Comparison of ENCODE assay signal across 20 cellular contexts in genomic region chrX:63418211-63418610, GRCh38.
"Had no signal": no experiment of that assay in that cellular context is flagged by ENCODE, and none has a peak within 500 bp of the region (broad histone marks: within the 10 kb centered on the region; RNA-seq: fewer than 3 reads in every experiment).

No MANE protein-coding gene starts in this region.

- H3K4me2 ChIP-seq: hepatocyte had no signal

- H3K4me1 ChIP-seq: colonic mucosa, esophagus muscularis mucosa, foreskin keratinocyte, gastroesophageal sphincter, heart left ventricle, left lung, lower lobe of right lung had no signal

- ATAC-seq: foreskin keratinocyte, gastroesophageal sphincter, heart left ventricle, left cardiac atrium, left lung, left ventricle myocardium superior, lower lobe of right lung had no signal

- H3K27me3 ChIP-seq: colonic mucosa, esophagus muscularis mucosa, foreskin keratinocyte, gastroesophageal sphincter, heart left ventricle, hepatocyte, left lung had no signal

- DNase-seq: colonic mucosa; dermis blood vessel endothelial cell; dorsolateral prefrontal cortex; effector CD4-positive, alpha-beta T cell; effector memory CD4-positive, alpha-beta T cell; foreskin keratinocyte; heart left ventricle; hypothalamus; immature natural killer cell; islet precursor cell; left cardiac atrium; left lung; left ventricle myocardium superior; lower lobe of right lung; mesenchymal stem cell; midbrain had no signal

- H3K4me3 ChIP-seq: colonic mucosa, dorsolateral prefrontal cortex, esophagus muscularis mucosa, gastroesophageal sphincter, heart left ventricle, hepatocyte, left lung, lower lobe of right lung had no signal

- H2AFZ ChIP-seq: hepatocyte had no signal

- FAIRE-seq: endothelial cell of umbilical vein had no signal

- H3K36me3 ChIP-seq: colonic mucosa, esophagus muscularis mucosa, gastroesophageal sphincter, heart left ventricle, left lung, lower lobe of right lung had no signal

- H3K27ac ChIP-seq: colonic mucosa, dorsolateral prefrontal cortex, esophagus muscularis mucosa, foreskin keratinocyte, gastroesophageal sphincter, heart left ventricle, hepatocyte, left lung, lower lobe of right lung had no signal

- H3K79me2 ChIP-seq: hepatocyte had no signal

- H3K9me3 ChIP-seq: colonic mucosa, esophagus muscularis mucosa, gastroesophageal sphincter, heart left ventricle, left lung, lower lobe of right lung had no signal
